Comparison of ENCODE assay signal across 20 cellular contexts in the genomic region with DNA sequence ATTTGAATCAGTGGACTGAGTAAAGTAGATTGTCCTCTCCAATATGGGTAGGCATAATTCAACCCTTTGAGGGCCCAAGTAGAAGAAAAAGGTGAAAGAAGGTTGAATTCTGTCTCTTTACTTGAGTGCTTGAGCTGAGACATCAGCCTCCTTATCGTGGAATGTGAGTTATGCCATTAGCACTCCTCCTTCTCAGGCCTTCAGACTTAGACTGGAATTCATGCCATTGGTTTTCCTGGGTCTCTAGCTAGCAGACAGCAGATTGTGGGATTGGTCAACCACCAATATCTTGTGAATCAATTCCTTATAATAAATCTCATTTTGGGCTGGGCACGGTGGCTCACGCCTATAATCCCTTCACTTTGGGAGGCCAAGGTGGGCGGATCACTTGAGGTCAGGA.
"Had no signal": no experiment of that assay in that cellular context is flagged by ENCODE, and none has a peak within 500 bp of the region (broad histone marks: within the 10 kb centered on the region; RNA-seq: fewer than 3 reads in every experiment).

No MANE protein-coding gene starts in this region.

- H3K4me3 ChIP-seq: breast epithelium, neural progenitor cell, sigmoid colon, testis had no signal

- H3K27ac ChIP-seq: breast epithelium, neural progenitor cell, sigmoid colon, testis had no signal

- H2AFZ ChIP-seq: neural progenitor cell had no signal

- H3K4me1 ChIP-seq: breast epithelium, sigmoid colon, testis had no signal

- H3K27me3 ChIP-seq: breast epithelium, neural progenitor cell, sigmoid colon, testis had no signal

- H3K9me3 ChIP-seq: breast epithelium, sigmoid colon, testis had no signal

- H3K4me2 ChIP-seq: neural progenitor cell had no signal

- FAIRE-seq: endometrium had no signal

- H3K36me3 ChIP-seq: breast epithelium, neural progenitor cell, sigmoid colon had no signal

- DNase-seq: activated CD4-positive, alpha-beta T cell treated with anti-CD3 and anti-CD28 coated beads for 1 hour; activated CD4-positive, alpha-beta T cell treated with anti-CD3 and anti-CD28 coated beads, Interleukin-2, amount 50 U/mL, for 1 hour; activated gamma-delta T cell treated with Interleukin-2 at 50 U/mL for 16 hours; activated T-cell treated with anti-CD3 and anti-CD28 coated beads, Interleukin-2, amount 50 U/mL, for 1 hour; aorta; cerebellar nuclear complex; effector CD4-positive, alpha-beta T cell; foreskin melanocyte; immature natural killer cell; naive thymus-derived CD8-positive, alpha-beta T cell; retina; sigmoid colon; stimulated activated CD4-positive, alpha-beta T cell treated with anti-CD3 and anti-CD28 coated beads, Interleukin-2, amount 100 ng/mL, for 48 hours; stimulated activated CD8-positive, alpha-beta memory T cell treated with anti-CD3 and anti-CD28 coated beads, Interleukin-4, amount 100 ng/mL, for 48 hours; stimulated activated naive CD4-positive, alpha-beta T cell; T-helper 9 cell; testis had no signal

- ATAC-seq: naive thymus-derived CD8-positive, alpha-beta T cell had no signal

- H3K9ac ChIP-seq: neural progenitor cell had no signal
